25 cellular contexts compared by ENCODE assay signal in genomic region chrX:42102586-42103282, GRCh38.
DNase-seq lines count a peak whose midpoint lies in the region; ATAC-seq and TF ChIP-seq lines count a peak whose summit lies in the region.
"Had no signal": no experiment of that assay in that cellular context is flagged by ENCODE, and none has a peak within 500 bp of the region (broad histone marks: within the 10 kb centered on the region; RNA-seq: fewer than 3 reads in every experiment).

No MANE protein-coding gene starts in this region.

- TF ChIP-seq CTCF in left ventricle myocardium inferior (IDR thresholded peaks at IDR 0.05; ENCODE audit: borderline replicate concordance) (no peak), epithelial cell of proximal tubule (conservative IDR thresholded peaks at IDR 0.05; ENCODE audit: low read depth, low read length) (peak; percentile 10)

- H3K9me3 ChIP-seq in left ventricle myocardium inferior (replicated peaks) = no peaks in the 10 kb centered on the region
- no peaks in the 10 kb centered on the region for H3K9me3 ChIP-seq in aorta (ENCODE audit: control insufficient read depth, low read length)
- H3K9me3 ChIP-seq: A549, ovary, SJSA1, vagina had no signal

- H3K4me1 ChIP-seq in left ventricle myocardium inferior (no peaks in the 10 kb centered on the region), aorta (ENCODE audit: control insufficient read depth in 1 of 2, insufficient read depth in 2 of 2, low read length in 2 of 2) (no peaks in the 10 kb centered on the region)
- H3K4me1 ChIP-seq: A549, SJSA1, vagina had no signal

- in situ Hi-C loops in SK-MEL-5 (cut with HindIII; ENCODE audit: low pct_unique_long_range_greater_than_20kb, low sequenced_read_pairs) = no loop called here

- H3K27ac ChIP-seq in left ventricle myocardium inferior (replicated peaks) (no peak overlapping the region), aorta (ENCODE audit: low read depth in 1 of 2, low read length in 2 of 2) (peak overlapping the region in 1 of 2 donors; percentile 28)
- H3K27ac ChIP-seq: A549, ovary, SJSA1, vagina, WERI-Rb-1 had no signal

- H3K4me3 ChIP-seq in left ventricle myocardium inferior = no peak overlapping the region
- no peak overlapping the region for H3K4me3 ChIP-seq in epithelial cell of proximal tubule (ENCODE audit: low read depth, low read length)
- no peak overlapping the region for H3K4me3 ChIP-seq in aorta (ENCODE audit: low read length in 2 of 2)
- H3K4me3 ChIP-seq: A549, ovary, SJSA1, vagina had no signal

- ATAC-seq in left cardiac atrium = peak in 1 of 2 donors; percentile 78
- ATAC-seq in aorta (ENCODE audit: low FRiP score) = peak; percentile 57
- ATAC-seq: A549, T-cell had no signal

- H3K36me3 ChIP-seq in left ventricle myocardium inferior (no peaks in the 10 kb centered on the region), aorta (ENCODE audit: control insufficient read depth in 1 of 2, insufficient read depth in 2 of 2, low read length in 1 of 2) (no peaks in the 10 kb centered on the region)
- H3K36me3 ChIP-seq: ovary, SJSA1, vagina, WERI-Rb-1 had no signal

- 11 to 41% methylated on average over 4 of the region's 4 CpGs for WGBS in aorta, 2 donors

- intact Hi-C loops in left cardiac atrium (cut with DNase I) = no loop called here
- intact Hi-C loops in left ventricle myocardium inferior (cut with micrococcal nuclease) = no loop called here
- intact Hi-C loops in aorta (cut with DNase I) = no loop called here

- peak; percentile 28 for DNase-seq in left cardiac atrium
- DNase-seq in left ventricle myocardium inferior = no peak
- DNase-seq in SK-MEL-5 (ENCODE audit: low read depth, low spot score) = peak; percentile 32
- DNase-seq in epithelial cell of proximal tubule (ENCODE audit: low read depth) = no peak
- DNase-seq in aorta = peak in 1 of 2 donors; percentile 56
- DNase-seq in NCI-H1436 (lab: John Stamatoyannopoulos, UW) = no peak
- DNase-seq in foreskin melanocyte = no peak
- DNase-seq in activated CD8-positive, alpha-beta memory T cell treated with anti-CD3 and anti-CD28 coated beads for 24 hours = no peak
- DNase-seq: activated CD4-positive, alpha-beta T cell treated with anti-CD3 and anti-CD28 coated beads for 4 hours; activated naive CD4-positive, alpha-beta T cell treated with anti-CD3 and anti-CD28 coated beads, Interleukin-2, amount 50 U/mL, for 16 hours; activated T-cell treated with anti-CD3 and anti-CD28 coated beads for 4 hours; KG1; mesenchymal stem cell; NCI-H1417; NCI-H2029 treated with DMSO at 0.1 percent for 48 hours; NCI-H345; NCI-H82; ovary; small intestine; stimulated activated naive CD4-positive, alpha-beta T cell; T-cell; WERI-Rb-1 had no signal

- H3K27me3 ChIP-seq in left ventricle myocardium inferior (ENCODE audit: low read depth) (no peaks in the 10 kb centered on the region), aorta (ENCODE audit: control insufficient read depth in 1 of 2, insufficient read depth in 2 of 2, low read length in 1 of 2) (no peaks in the 10 kb centered on the region)
- H3K27me3 ChIP-seq: ovary, SJSA1, vagina had no signal

Comparison
In these comparisons a context has a peak if more than half of its experiments do, and no peak if none do; other contexts are left out.
1. DNase-seq: peak in left cardiac atrium (single experiment) and SK-MEL-5 (single experiment); none in left ventricle myocardium inferior (single experiment), epithelial cell of proximal tubule (single experiment), NCI-H1436 (single experiment), foreskin melanocyte (single experiment) and activated CD8-positive, alpha-beta memory T cell treated with anti-CD3 and anti-CD28 coated beads for 24 hours (single experiment).